ENCODE assay signal across 17 cellular contexts in the genomic region with DNA sequence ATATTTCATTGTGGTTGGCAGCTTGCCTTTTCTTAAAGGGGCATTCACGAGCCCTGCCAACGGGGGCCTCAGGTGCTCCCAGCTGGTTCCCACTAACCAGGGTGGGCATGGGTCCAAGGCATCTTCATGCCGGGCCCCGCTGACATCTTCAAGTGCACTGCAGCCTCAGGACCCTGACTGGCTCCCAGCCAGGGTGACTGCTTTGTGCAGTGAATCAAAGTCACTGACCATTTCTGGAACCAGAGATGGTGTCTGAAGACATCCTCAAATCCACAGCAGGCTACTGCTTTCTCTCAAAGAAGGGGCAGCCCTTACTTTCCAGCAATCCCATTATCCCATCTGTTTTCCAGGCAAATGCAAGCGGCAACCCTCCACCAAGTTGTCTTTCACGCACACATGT.
"Had no signal": no experiment of that assay in that cellular context is flagged by ENCODE, and none has a peak within 500 bp of the region (broad histone marks: within the 10 kb centered on the region; RNA-seq: fewer than 3 reads in every experiment).

No MANE protein-coding gene starts in this region.

- H3K4me3 ChIP-seq: thoracic aorta had no signal

- DNase-seq: activated CD4-positive, alpha-beta T cell treated with anti-CD3 and anti-CD28 coated beads, Interleukin-2, amount 50 U/mL, for 1 hour; activated CD8-positive, alpha-beta memory T cell treated with anti-CD3 and anti-CD28 coated beads for 24 hours; activated gamma-delta T cell treated with Interleukin-2 at 50 U/mL for 16 hours; activated naive CD8-positive, alpha-beta T cell treated with anti-CD3 and anti-CD28 coated beads, Interleukin-2, amount 10 ng/mL, durations not matched to agents 7 days and 5 days; effector memory CD4-positive, alpha-beta T cell; foreskin melanocyte; immature natural killer cell; natural killer cell; retina; small intestine; T-cell; T-helper 9 cell had no signal

- H3K36me3 Mint-ChIP-seq: brain, immature natural killer cell, memory B cell, natural killer cell, T-cell had no signal

- H3K9me3 Mint-ChIP-seq: natural killer cell had no signal

- H3K4me1 Mint-ChIP-seq: immature natural killer cell, memory B cell, natural killer cell had no signal

- H3K36me3 ChIP-seq: thoracic aorta had no signal

- ATAC-seq: natural killer cell, T-cell had no signal

- H3K27ac ChIP-seq: thoracic aorta had no signal

- H3K4me3 Mint-ChIP-seq: activated naive CD8-positive, alpha-beta T cell treated with anti-CD3 and anti-CD28 coated beads, Interleukin-2, amount 10 ng/mL, durations not matched to agents 7 days and 5 days; dendritic cell treated with granulocyte-macrophage colony-stimulating factor and Interleukin-4, amounts not matched to agents 40 ng/mL and 50 ng/mL, for 4 days; immature natural killer cell; memory B cell; natural killer cell; stimulated activated naive CD8-positive, alpha-beta T cell treated with anti-CD3 and anti-CD28 coated beads, Interleukin-15, Interleukin-2, amounts not matched to agents 100 ng/mL and 50 ng/mL, for 24 hours; T-cell had no signal

- H3K27ac Mint-ChIP-seq: activated naive CD8-positive, alpha-beta T cell treated with anti-CD3 and anti-CD28 coated beads, Interleukin-2, amount 10 ng/mL, durations not matched to agents 7 days and 5 days; brain; dendritic cell treated with granulocyte-macrophage colony-stimulating factor and Interleukin-4, amounts not matched to agents 40 ng/mL and 50 ng/mL, for 4 days; immature natural killer cell; memory B cell; natural killer cell; stimulated activated naive CD8-positive, alpha-beta T cell treated with anti-CD3 and anti-CD28 coated beads, Interleukin-15, Interleukin-2, amounts not matched to agents 100 ng/mL and 50 ng/mL, for 24 hours; T-cell had no signal

- H3K9me3 ChIP-seq: thoracic aorta had no signal
